In genomic region chr10:17257466-17258321, GRCh38 we compare ENCODE assay signal across 8 cellular contexts. TPM values are rescaled to one million over a fixed set of nuclear protein-coding genes. Genes with fewer than 3 reads are reported as not detected.
DNase-seq lines count a peak whose midpoint lies in the region; ATAC-seq, FAIRE-seq and TF ChIP-seq lines count a peak whose summit lies in the region.

No MANE protein-coding gene starts in this region.

- no peaks in the 10 kb centered on the region for H3K9me3 ChIP-seq in trophoblast cell (ENCODE audit: insufficient read depth, low read depth, low read length)

- no peaks in the 10 kb centered on the region for H3K36me3 Mint-ChIP-seq in activated naive CD4-positive, alpha-beta T cell treated with anti-CD3 and anti-CD28 coated beads, Interleukin-2, amount 50 U/mL, for 24 hours
- H3K36me3 Mint-ChIP-seq in glutamatergic neuron (ENCODE audit: unreplicated experiment), result peaks cover 8% of the 10 kb centered on the region

- H3K4me3 ChIP-seq in trophoblast cell (ENCODE audit: low read depth, low read length), result no peak overlapping the region

- H3K27me3 Mint-ChIP-seq in activated naive CD4-positive, alpha-beta T cell treated with anti-CD3 and anti-CD28 coated beads, Interleukin-2, amount 50 U/mL, for 24 hours, result no peaks in the 10 kb centered on the region
- no peaks in the 10 kb centered on the region for H3K27me3 Mint-ChIP-seq in glutamatergic neuron (ENCODE audit: unreplicated experiment)

- no peak overlapping the region for H3K4ac ChIP-seq in trophoblast cell (ENCODE audit: low read depth, low read length)

- H3K23ac ChIP-seq in trophoblast cell (ENCODE audit: low read length), result no peak overlapping the region

- H3K9me3 Mint-ChIP-seq in activated naive CD4-positive, alpha-beta T cell treated with anti-CD3 and anti-CD28 coated beads, Interleukin-2, amount 50 U/mL, for 24 hours, result peaks cover 4% of the 10 kb centered on the region
- no peaks in the 10 kb centered on the region for H3K9me3 Mint-ChIP-seq in glutamatergic neuron (ENCODE audit: unreplicated experiment)

- H3K79me2 ChIP-seq in trophoblast cell (ENCODE audit: control insufficient read depth, insufficient read depth, low read length, poor library complexity), result no peaks in the 10 kb centered on the region

- H3K4me1 ChIP-seq in trophoblast cell (ENCODE audit: control insufficient read depth in 1 of 2, insufficient read depth in 2 of 2, low read length in 2 of 2), result no peaks in the 10 kb centered on the region

- no peak overlapping the region for H2AFZ ChIP-seq in trophoblast cell (ENCODE audit: insufficient read depth, low read length, poor library complexity)

- POLR2A ChIA-PET in RWPE1 (lab: Yijun Ruan, JAX; ENCODE audit: low non-redundant PET), result no interaction called here

- H3K9ac ChIP-seq in trophoblast cell (ENCODE audit: low read length), result no peak overlapping the region

- no peak overlapping the region for H3K14ac ChIP-seq in trophoblast cell (ENCODE audit: low read length)

- H3K36me3 ChIP-seq in trophoblast cell (ENCODE audit: control insufficient read depth in 1 of 2, insufficient read depth in 2 of 2, low read length in 2 of 2), result no peaks in the 10 kb centered on the region

- FAIRE-seq in GM19239 (lab: Jason Lieb, UNC), result peak; percentile 66

- no peaks in the 10 kb centered on the region for H3K27me3 ChIP-seq in trophoblast cell (ENCODE audit: insufficient read depth, low read length)

- no peak overlapping the region for H2BK12ac ChIP-seq in trophoblast cell (ENCODE audit: low read length)

- TF ChIP-seq CTCF in RWPE1 (conservative IDR thresholded peaks at IDR 0.05; ENCODE audit: low read depth), result peak; percentile 85
- TF ChIP-seq CTCF in glutamatergic neuron (IDR thresholded peaks at IDR 0.05; ENCODE audit: partially characterized antibody, unreplicated experiment), result peak; percentile 79

- WGBS in trophoblast cell (ENCODE audit: extremely low coverage, insufficient coverage, insufficient read length), result no CpG with 5 or more reads among the region's 8 CpGs

- H2BK5ac ChIP-seq in trophoblast cell (ENCODE audit: low read depth, low read length, poor library complexity), result no peak overlapping the region

- H3K27ac Mint-ChIP-seq in activated naive CD4-positive, alpha-beta T cell treated with anti-CD3 and anti-CD28 coated beads, Interleukin-2, amount 50 U/mL, for 24 hours, result peak overlapping the region; percentile 69
- H3K27ac Mint-ChIP-seq in glutamatergic neuron (ENCODE audit: unreplicated experiment), result no peak overlapping the region

- H3K4me3 Mint-ChIP-seq in activated naive CD4-positive, alpha-beta T cell treated with anti-CD3 and anti-CD28 coated beads, Interleukin-2, amount 50 U/mL, for 24 hours, result peak overlapping the region; percentile 16
- no peak overlapping the region for H3K4me3 Mint-ChIP-seq in glutamatergic neuron (ENCODE audit: unreplicated experiment)

- H4K91ac ChIP-seq in trophoblast cell (ENCODE audit: low read depth, low read length), result no peak overlapping the region

- H2BK120ac ChIP-seq in trophoblast cell (ENCODE audit: insufficient read depth, low read length, poor library complexity), result no peak overlapping the region

- H3K27ac ChIP-seq in RWPE1 (no peak overlapping the region), trophoblast cell (ENCODE audit: low read depth, low read length) (no peak overlapping the region)

- no peaks in the 10 kb centered on the region for H3K79me1 ChIP-seq in trophoblast cell (ENCODE audit: low read length)

- TF ChIP-seq POLR2A in GM18505 (IDR thresholded peaks at IDR 0.05; ENCODE audit: borderline replicate concordance, extremely low read depth, insufficient read depth, insufficient read length), result no peak

- H4K12ac ChIP-seq in trophoblast cell (ENCODE audit: low read depth, low read length), result no peak overlapping the region

- H4K8ac ChIP-seq in trophoblast cell (ENCODE audit: low read depth, low read length), result no peak overlapping the region

- no peak overlapping the region for H2AK5ac ChIP-seq in trophoblast cell (ENCODE audit: low read length)

- no peak for ATAC-seq in GM18505 (IDR thresholded peaks at IDR 0.05; ENCODE audit: unreplicated experiment)

- CTCF ChIA-PET in RWPE1 (lab: Yijun Ruan, JAX), result interaction anchor here (0.6 to 1.4 kb wide), 5 partner anchors 15 to 468 kb away, joined by 3 to 4 read pairs (median 4); no protein-coding TSS in a partner anchor

- H3K4me2 ChIP-seq in trophoblast cell (ENCODE audit: low read length), result peak overlapping the region; percentile 46

- H3K18ac ChIP-seq in trophoblast cell (ENCODE audit: low read length), result no peak overlapping the region

- peak; percentile 29 for DNase-seq in CMK (ENCODE audit: low read depth)
- peak; percentile 33 for DNase-seq in GM19239 (ENCODE audit: insufficient read length, low spot score)
- peak; percentile 71 for DNase-seq in HT1080 (ENCODE audit: low read depth)
- DNase-seq in RWPE1 (ENCODE audit: low spot score), result peak; percentile 62
- peak; percentile 31 for DNase-seq in glutamatergic neuron
- peak; percentile 38 to 79 for DNase-seq in trophoblast cell

- H3K4me1 Mint-ChIP-seq in activated naive CD4-positive, alpha-beta T cell treated with anti-CD3 and anti-CD28 coated beads, Interleukin-2, amount 50 U/mL, for 24 hours, result peaks cover 6% of the 10 kb centered on the region
- H3K4me1 Mint-ChIP-seq in glutamatergic neuron (ENCODE audit: low read depth, unreplicated experiment), result no peaks in the 10 kb centered on the region

RNA-seq across cellular contexts. Expression of gene VIM, which starts 29.7 kb away (rescaled TPM):
- 7,505 and 7,948 TPM in 2 replicates for total RNA-seq in HT1080 (2014; rRNA removed; shearing (Covaris generic))
- polyA plus RNA-seq in HT1080 (2015; cell fraction: cytosol; rRNA removed), result 6,105 and 6,990 TPM in 2 replicates
- polyA plus RNA-seq in HT1080 (2015; cell fraction: nucleus; rRNA removed), result 9,396 and 9,476 TPM in 2 replicates
- 106 TPM for total RNA-seq in glutamatergic neuron (ENCODE audit: unreplicated experiment)
- 408 and 429 TPM in 2 replicates for polyA plus RNA-seq in trophoblast cell (2013)

RNA-seq across cellular contexts. Expression of gene TRDMT1, which starts 56.2 kb away (rescaled TPM):
- total RNA-seq in HT1080 (2014; rRNA removed; shearing (Covaris generic)), result 8.2 and 10.3 TPM in 2 replicates
- 9.6 and 13.4 TPM in 2 replicates for polyA plus RNA-seq in HT1080 (2015; cell fraction: cytosol; rRNA removed)
- 13.4 and 15.8 TPM in 2 replicates for polyA plus RNA-seq in HT1080 (2015; cell fraction: nucleus; rRNA removed)
- 8.9 TPM for total RNA-seq in glutamatergic neuron (ENCODE audit: unreplicated experiment)
- polyA plus RNA-seq in trophoblast cell (2013), result 2.7 and 3.1 TPM in 2 replicates

Comparison
In these comparisons a context has a peak if more than half of its experiments do, and no peak if none do; other contexts are left out.
1. RNA of gene VIM, which starts 29.7 kb away (total RNA-seq): 7,505 to 7,948 TPM in HT1080; 106 TPM in glutamatergic neuron (single experiment); every median in the first group is over 10 times any median in the second.
2. Peak in every context shown above with its lines, with median percentiles within 50 percentile points of each other: DNase-seq.